ENCODE assay signal across 16 cellular contexts in the genomic region with DNA sequence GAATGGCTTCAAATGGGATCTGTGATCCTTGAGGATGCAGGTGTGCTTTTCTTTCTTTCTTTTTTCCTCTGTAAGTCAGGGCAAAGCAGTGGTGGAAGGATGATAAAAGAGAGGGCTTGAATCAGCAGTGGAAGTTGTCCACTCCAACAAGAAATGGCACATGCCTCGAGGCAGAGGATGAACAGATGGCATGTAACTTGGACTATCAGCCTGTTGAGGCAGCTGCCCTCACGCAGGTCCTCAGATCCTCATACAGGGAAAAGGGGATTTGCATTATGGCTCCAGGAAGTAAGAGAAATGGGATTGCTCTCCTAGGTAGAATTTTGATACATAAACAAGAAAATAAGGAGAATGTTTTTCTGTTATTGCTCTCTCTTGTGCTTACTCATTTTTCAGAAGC.
DNase-seq lines count a peak whose midpoint lies in the region; ATAC-seq and TF ChIP-seq lines count a peak whose summit lies in the region.
"Had no signal": no experiment of that assay in that cellular context is flagged by ENCODE, and none has a peak within 500 bp of the region (broad histone marks: within the 10 kb centered on the region; RNA-seq: fewer than 3 reads in every experiment).

No MANE protein-coding gene starts in this region.

- H3K27me3 Mint-ChIP-seq in activated CD4-positive, alpha-beta T cell treated with anti-CD3 and anti-CD28 coated beads, Interleukin-2, amount 10 ng/mL, durations not matched to agents 24 days and 14 days: peaks cover 44% of the 10 kb centered on the region
- H3K27me3 Mint-ChIP-seq in MCF 10A (ENCODE audit: insufficient read depth, unreplicated experiment): peaks cover 10% of the 10 kb centered on the region
- H3K27me3 Mint-ChIP-seq: CD4-positive, alpha-beta T cell had no signal

- no TSS peak for BruUV-seq in MCF 10A (replicated peaks; lab: Mats Ljungman, UMichigan)

- ATAC-seq in left cardiac atrium: no peak
- ATAC-seq: A549, GM12878, K562 had no signal

- DNase-seq in NCI-H2171 treated with DMSO at 0.1 percent for 48 hours (lab: John Stamatoyannopoulos, UW): peak; percentile 25
- no peak for DNase-seq in NCI-H2171 (lab: John Stamatoyannopoulos, UW)
- DNase-seq in NCI-H524 (lab: John Stamatoyannopoulos, UW): peak; percentile 80 to 90
- DNase-seq in cerebellum (ENCODE audit: low spot score): peak; percentile 56
- no peak for DNase-seq in left cardiac atrium
- no peak for DNase-seq in activated CD4-positive, alpha-beta T cell treated with anti-CD3 and anti-CD28 coated beads, Interleukin-2, amount 10 ng/mL, durations not matched to agents 24 days and 14 days
- no peak for DNase-seq in MCF 10A (ENCODE audit: unreplicated experiment)
- DNase-seq: AML-193; Caco-2; CD4-positive, alpha-beta T cell; GM23248; HCEC 1CT; IMR-90 had no signal

- TF ChIP-seq CTCF in MCF 10A (IDR thresholded peaks at IDR 0.05; ENCODE audit: unreplicated experiment): no peak

- POLR2A ChIA-PET in MCF 10A (lab: Yijun Ruan, JAX): no interaction called here

- no peaks in the 10 kb centered on the region for H3K4me1 Mint-ChIP-seq in activated CD4-positive, alpha-beta T cell treated with anti-CD3 and anti-CD28 coated beads, Interleukin-2, amount 10 ng/mL, durations not matched to agents 24 days and 14 days
- H3K4me1 Mint-ChIP-seq in MCF 10A (ENCODE audit: insufficient read depth, unreplicated experiment): peaks cover 5% of the 10 kb centered on the region

- intact Hi-C loops in left cardiac atrium (cut with DNase I): no loop called here
- intact Hi-C loops in activated CD4-positive, alpha-beta T cell treated with anti-CD3 and anti-CD28 coated beads, Interleukin-2, amount 10 ng/mL, durations not matched to agents 24 days and 14 days (cut with micrococcal nuclease): no loop called here
- intact Hi-C loops in MCF 10A (cut with micrococcal nuclease): no loop called here

- no peak overlapping the region for H3K27ac Mint-ChIP-seq in activated CD4-positive, alpha-beta T cell treated with anti-CD3 and anti-CD28 coated beads, Interleukin-2, amount 10 ng/mL, durations not matched to agents 24 days and 14 days
- H3K27ac Mint-ChIP-seq in MCF 10A (ENCODE audit: low read depth, unreplicated experiment): no peak overlapping the region
- H3K27ac Mint-ChIP-seq: CD4-positive, alpha-beta T cell had no signal

- no peaks in the 10 kb centered on the region for H3K9me3 Mint-ChIP-seq in activated CD4-positive, alpha-beta T cell treated with anti-CD3 and anti-CD28 coated beads, Interleukin-2, amount 10 ng/mL, durations not matched to agents 24 days and 14 days
- no peaks in the 10 kb centered on the region for H3K9me3 Mint-ChIP-seq in MCF 10A (ENCODE audit: unreplicated experiment)
- H3K9me3 Mint-ChIP-seq: CD4-positive, alpha-beta T cell had no signal

- H3K4me3 Mint-ChIP-seq in activated CD4-positive, alpha-beta T cell treated with anti-CD3 and anti-CD28 coated beads, Interleukin-2, amount 10 ng/mL, durations not matched to agents 24 days and 14 days: no peak overlapping the region
- no peak overlapping the region for H3K4me3 Mint-ChIP-seq in MCF 10A (ENCODE audit: unreplicated experiment)
- H3K4me3 Mint-ChIP-seq: CD4-positive, alpha-beta T cell had no signal

- no peaks in the 10 kb centered on the region for H3K36me3 Mint-ChIP-seq in activated CD4-positive, alpha-beta T cell treated with anti-CD3 and anti-CD28 coated beads, Interleukin-2, amount 10 ng/mL, durations not matched to agents 24 days and 14 days (ENCODE audit: low read depth)
- H3K36me3 Mint-ChIP-seq in MCF 10A (ENCODE audit: insufficient read depth, unreplicated experiment): no peaks in the 10 kb centered on the region

- CTCF ChIA-PET in MCF 10A (lab: Yijun Ruan, JAX): interaction anchor here (1.1 kb wide), 2 partner anchors 35 to 44 kb away, joined by 3 read pairs; no protein-coding TSS in a partner anchor

Comparison
In these comparisons a context has a peak if more than half of its experiments do, and no peak if none do; other contexts are left out.
1. DNase-seq: peak in NCI-H2171 treated with DMSO at 0.1 percent for 48 hours (single experiment), NCI-H524 (2 of 2) and cerebellum (single experiment); none in NCI-H2171 (single experiment), left cardiac atrium (single experiment), activated CD4-positive, alpha-beta T cell treated with anti-CD3 and anti-CD28 coated beads, Interleukin-2, amount 10 ng/mL, durations not matched to agents 24 days and 14 days (single experiment) and MCF 10A (single experiment).